ENCODE assay signal across 20 cellular contexts in the genomic region with DNA sequence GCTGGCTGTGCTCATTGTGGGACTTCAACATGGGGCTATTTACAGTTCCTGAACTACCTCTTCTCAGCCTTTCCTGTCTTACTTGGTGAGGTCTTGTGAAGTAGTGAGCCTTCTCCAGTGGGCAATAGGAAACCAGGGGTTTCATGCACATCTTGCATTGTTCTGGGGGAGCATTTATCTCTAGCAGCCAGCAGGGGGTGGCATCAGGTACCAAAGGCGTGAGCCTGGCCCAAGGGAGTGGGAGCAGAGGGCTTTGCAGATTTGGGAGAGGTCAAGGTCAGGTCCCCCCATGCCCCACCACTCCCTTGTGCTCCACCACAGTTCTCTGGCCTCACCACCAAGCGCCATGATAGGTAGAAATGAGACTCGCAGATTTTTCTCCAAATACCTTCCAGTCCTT.
DNase-seq lines count a peak whose midpoint lies in the region; ATAC-seq and TF ChIP-seq lines count a peak whose summit lies in the region.
"Had no signal": no experiment of that assay in that cellular context is flagged by ENCODE, and none has a peak within 500 bp of the region (broad histone marks: within the 10 kb centered on the region; RNA-seq: fewer than 3 reads in every experiment).

No MANE protein-coding gene starts in this region.

- RAD21 ChIA-PET in HCT116 (lab: Charles Lee; ENCODE audit: low non-redundant PET in 1 of 2, low total read pairs in 2 of 2, uncharacterized antibody in 2 of 2, unreplicated experiment in 2 of 2), result no interaction called here

- no peak overlapping the region for H3K4me2 ChIP-seq in HCT116 (ENCODE audit: low read length)
- no peak overlapping the region for H3K4me2 ChIP-seq in SU-DHL-6 (ENCODE audit: low read depth, low read length, poor library complexity, severe bottlenecking)
- H3K4me2 ChIP-seq: KMS-11 had no signal

- no peaks in the 10 kb centered on the region for H3K4me1 ChIP-seq in HCT116 (ENCODE audit: control insufficient read depth in 1 of 2, insufficient read depth in 2 of 2, low read length in 2 of 2)
- H3K4me1 ChIP-seq: Caco-2 had no signal

- TF ChIP-seq CTCF in GM12865 (IDR thresholded peaks at IDR 0.05; ENCODE audit: insufficient read depth, low read depth, low read length, missing control alignments) (peak; percentile 23), HCT116 (IDR thresholded peaks at IDR 0.05 in 2 of 3, conservative IDR thresholded peaks at IDR 0.05 in 1 of 3; ENCODE audit: borderline replicate concordance in 1 of 3, insufficient read depth in 1 of 3, low read depth in 2 of 3, low read length in 2 of 3) (0 out of 6 replicates have a peak, but pooled peaks of 2 of the 3 experiments have one; percentile 3 to 18), SU-DHL-6 (IDR thresholded peaks at IDR 0.05; ENCODE audit: insufficient read depth, low read length, poor library complexity, severe bottlenecking) (peak; percentile 49)

- H3K9ac ChIP-seq in HCT116 (ENCODE audit: low read length) (no peak overlapping the region), SU-DHL-6 (ENCODE audit: low read length) (no peak overlapping the region)
- H3K9ac ChIP-seq: KMS-11 had no signal

- no peak overlapping the region for H3K27ac Mint-ChIP-seq in activated CD4-positive, alpha-beta memory T cell treated with anti-CD3 and anti-CD28 coated beads for 36 hours
- H3K27ac Mint-ChIP-seq: HFFc6, T-cell had no signal

- DNase-seq in GM12865 (ENCODE audit: low read depth) (peak; percentile 5), HCT116 (ENCODE audit: low read depth, low spot score) (no peak), iPS-NIHi7 (ENCODE audit: extremely low spot score) (peak; percentile 39), NCI-H2171 (lab: John Stamatoyannopoulos, UW) (no peak), SHP77 treated with DMSO at 0.1 percent for 48 hours (lab: John Stamatoyannopoulos, UW) (no peak)
- DNase-seq in activated CD4-positive, alpha-beta memory T cell treated with anti-CD3 and anti-CD28 coated beads for 36 hours, result no peak
- DNase-seq: Caco-2, GDM1, HFFc6, MM.1S, NCI-H1417, NCI-H1930, NCI-H2171 treated with DMSO at 0.1 percent for 48 hours, OCI-M1, T-cell, T1000 had no signal

- CTCF ChIA-PET in HCT116 (lab: Charles Lee), result no interaction called here
- CTCF ChIA-PET in activated CD4-positive, alpha-beta memory T cell treated with anti-CD3 and anti-CD28 coated beads for 36 hours (lab: Charles Lee), result no interaction called here

- no peaks in the 10 kb centered on the region for H3K36me3 ChIP-seq in HCT116 (ENCODE audit: control insufficient read depth in 1 of 2, insufficient read depth in 2 of 2, low read length in 2 of 2)
- H3K36me3 ChIP-seq in SU-DHL-6 (ENCODE audit: low read length), result no peaks in the 10 kb centered on the region

- no peak for TF ChIP-seq POLR2A in HCT116 (IDR thresholded peaks at IDR 0.05; ENCODE audit: borderline replicate concordance, extremely low read depth, insufficient read depth, insufficient read length)

- no peak overlapping the region for H3K27ac ChIP-seq in HCT116 (ENCODE audit: low read depth, low read length)
- no peak overlapping the region for H3K27ac ChIP-seq in SU-DHL-6 (ENCODE audit: low read depth, low read length)
- H3K27ac ChIP-seq: C4-2B, KMS-11 had no signal

- H3K27me3 ChIP-seq in HCT116 (ENCODE audit: insufficient read depth, low read length), result no peaks in the 10 kb centered on the region
- H3K27me3 ChIP-seq in SU-DHL-6 (ENCODE audit: low read length), result no peaks in the 10 kb centered on the region

- H4K20me1 ChIP-seq in HCT116 (ENCODE audit: insufficient read depth) (no peaks in the 10 kb centered on the region), SU-DHL-6 (ENCODE audit: low read depth, low read length) (no peaks in the 10 kb centered on the region)

- H3K9me3 Mint-ChIP-seq in activated CD4-positive, alpha-beta memory T cell treated with anti-CD3 and anti-CD28 coated beads for 36 hours, result peaks cover 12% of the 10 kb centered on the region
- H3K9me3 Mint-ChIP-seq: HFFc6 had no signal

- intact Hi-C loops in HCT116 (cut with micrococcal nuclease), result no loop called here
- intact Hi-C loops in activated CD4-positive, alpha-beta memory T cell treated with anti-CD3 and anti-CD28 coated beads for 36 hours (cut with micrococcal nuclease), result no loop called here

- H3K9me2 ChIP-seq in HCT116 (ENCODE audit: insufficient read depth), result no peaks in the 10 kb centered on the region
- no peaks in the 10 kb centered on the region for H3K9me2 ChIP-seq in SU-DHL-6 (replicated peaks; ENCODE audit: insufficient read depth, low read length)

- H3K79me2 ChIP-seq in HCT116 (ENCODE audit: insufficient read depth, low read length), result no peaks in the 10 kb centered on the region
- no peaks in the 10 kb centered on the region for H3K79me2 ChIP-seq in SU-DHL-6 (ENCODE audit: insufficient read depth, low read length)

- TF ChIP-seq RAD21 in HCT116 (IDR thresholded peaks at IDR 0.05; ENCODE audit: low read depth), result 0 out of 2 replicates have a peak, but pooled peaks have one; percentile 8

- H3K4me3 Mint-ChIP-seq in activated CD4-positive, alpha-beta memory T cell treated with anti-CD3 and anti-CD28 coated beads for 36 hours, result no peak overlapping the region
- H3K4me3 Mint-ChIP-seq: HFFc6, T-cell had no signal

- no peaks in the 10 kb centered on the region for H3K27me3 Mint-ChIP-seq in activated CD4-positive, alpha-beta memory T cell treated with anti-CD3 and anti-CD28 coated beads for 36 hours

- BruUV-seq in HCT116 (replicated peaks; lab: Mats Ljungman, UMichigan), result no TSS peak

- ATAC-seq in HCT116, result no peak
- ATAC-seq in GM19324 (IDR thresholded peaks at IDR 0.05; ENCODE audit: low FRiP score, unreplicated experiment), result no peak
- ATAC-seq: T-cell had no signal

- H2AFZ ChIP-seq in HCT116 (ENCODE audit: low read depth, low read length, poor library complexity, severe bottlenecking) (no peak overlapping the region), SU-DHL-6 (ENCODE audit: low read depth, low read length, severe bottlenecking) (no peak overlapping the region)

- H3K9me3 ChIP-seq in HCT116 (ENCODE audit: control insufficient read depth in 1 of 2, insufficient read depth in 1 of 2, low read depth in 1 of 2, low read length in 2 of 2) (no peaks in the 10 kb centered on the region; a peak in 1 of 4 replicates), SU-DHL-6 (ENCODE audit: insufficient read depth, low read length) (no peaks in the 10 kb centered on the region)
- H3K9me3 ChIP-seq: Caco-2 had no signal

- POLR2A ChIA-PET in HCT116 (lab: Charles Lee), result no interaction called here
- POLR2A ChIA-PET in activated CD4-positive, alpha-beta memory T cell treated with anti-CD3 and anti-CD28 coated beads for 36 hours (lab: Charles Lee), result no interaction called here

- no peaks in the 10 kb centered on the region for H3K4me1 Mint-ChIP-seq in activated CD4-positive, alpha-beta memory T cell treated with anti-CD3 and anti-CD28 coated beads for 36 hours (ENCODE audit: low read depth)
- H3K4me1 Mint-ChIP-seq: T-cell had no signal

- H3K4me3 ChIP-seq in GM12865 (ENCODE audit: low read depth, low read length) (no peak overlapping the region), HCT116 (replicated peaks in 1 of 2; ENCODE audit: low read depth in 1 of 2, low read length in 2 of 2) (no peak overlapping the region), SU-DHL-6 (ENCODE audit: insufficient read depth, low read length, poor library complexity, severe bottlenecking) (no peak overlapping the region)

- no peaks in the 10 kb centered on the region for H3F3A ChIP-seq in SU-DHL-6 (ENCODE audit: insufficient read depth)

- H3K36me3 Mint-ChIP-seq in activated CD4-positive, alpha-beta memory T cell treated with anti-CD3 and anti-CD28 coated beads for 36 hours, result no peaks in the 10 kb centered on the region
- H3K36me3 Mint-ChIP-seq: T-cell had no signal

TF ChIP-seq in HCT116, 20 proteins besides CTCF, POLR2A, EP300 and RAD21 (continues in another document):
- TF ChIP-seq, protein P1, sequence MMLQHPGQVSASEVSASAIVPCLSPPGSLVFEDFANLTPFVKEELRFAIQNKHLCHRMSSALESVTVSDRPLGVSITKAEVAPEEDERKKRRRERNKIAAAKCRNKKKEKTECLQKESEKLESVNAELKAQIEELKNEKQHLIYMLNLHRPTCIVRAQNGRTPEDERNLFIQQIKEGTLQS (IDR thresholded peaks at IDR 0.05), result no peak
- TF ChIP-seq EGR1 (IDR thresholded peaks at IDR 0.05; ENCODE audit: low read depth) (no peak), SP1 (IDR thresholded peaks at IDR 0.05; ENCODE audit: low read depth) (no peak), FOSL1 (IDR thresholded peaks at IDR 0.05; ENCODE audit: low read depth) (no peak), CBX3 (IDR thresholded peaks at IDR 0.05; ENCODE audit: low read depth) (no peak), ZFX (IDR thresholded peaks at IDR 0.05) (no peak), ZNF274 (IDR thresholded peaks at IDR 0.05; ENCODE audit: low read depth, low read length) (no peak), EZH2phosphoT487 (IDR thresholded peaks at IDR 0.05; ENCODE audit: borderline replicate concordance) (no peak), JUND (IDR thresholded peaks at IDR 0.05) (no peak), POLR2AphosphoS5 (IDR thresholded peaks at IDR 0.05; ENCODE audit: low read depth, low read length) (no peak)
- TF ChIP-seq, protein P2, sequence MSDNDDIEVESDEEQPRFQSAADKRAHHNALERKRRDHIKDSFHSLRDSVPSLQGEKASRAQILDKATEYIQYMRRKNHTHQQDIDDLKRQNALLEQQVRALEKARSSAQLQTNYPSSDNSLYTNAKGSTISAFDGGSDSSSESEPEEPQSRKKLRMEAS (IDR thresholded peaks at IDR 0.05), result no peak

Comparison
In these comparisons a context has a peak if more than half of its experiments do, and no peak if none do; other contexts are left out.
1. DNase-seq: peak in GM12865 (single experiment) and iPS-NIHi7 (single experiment); none in HCT116 (single experiment), NCI-H2171 (single experiment), SHP77 treated with DMSO at 0.1 percent for 48 hours (single experiment) and activated CD4-positive, alpha-beta memory T cell treated with anti-CD3 and anti-CD28 coated beads for 36 hours (single experiment).
2. Peak in every context shown above with its lines, with median percentiles within 50 percentile points of each other: CTCF ChIP-seq.